Comparison of ENCODE assay signal across 8 cellular contexts in genomic region chr22:28817919-28818859, GRCh38. TPM values are rescaled to one million over a fixed set of nuclear protein-coding genes. Genes with fewer than 3 reads are reported as not detected.
DNase-seq lines count a peak whose midpoint lies in the region; ATAC-seq, FAIRE-seq and TF ChIP-seq lines count a peak whose summit lies in the region.

No MANE protein-coding gene starts in this region.

- H3K79me2 ChIP-seq in smooth muscle cell (ENCODE audit: low read depth), result no peaks in the 10 kb centered on the region

- 86% methylated on average over 14 of the region's 14 CpGs for WGBS in smooth muscle cell (ENCODE audit: low lambda C conversion rate)

- no peak overlapping the region for H3K9ac ChIP-seq in smooth muscle cell (ENCODE audit: low read depth)

- H3K27ac ChIP-seq in smooth muscle cell (ENCODE audit: low read depth), result peak overlapping the region; percentile 12

- H3K4me2 ChIP-seq in smooth muscle cell, result no peak overlapping the region

- peak; percentile 74 for ATAC-seq in left ventricle myocardium superior

- H3K27me3 ChIP-seq in smooth muscle cell (ENCODE audit: low read depth), result no peaks in the 10 kb centered on the region

- intact Hi-C loops in left ventricle myocardium superior (cut with micrococcal nuclease), result no loop called here

- peaks cover 4% of the 10 kb centered on the region for H4K20me1 ChIP-seq in smooth muscle cell (ENCODE audit: low read depth)

- H3F3A ChIP-seq in smooth muscle cell (ENCODE audit: low read depth), result no peaks in the 10 kb centered on the region

- CTCF ChIA-PET in HEK293T (lab: Yijun Ruan, JAX), result interaction anchor here (0.9 kb wide), 1 partner anchor 11 kb away, joined by 7 read pairs; no protein-coding TSS in a partner anchor

- H3K4me3 ChIP-seq in smooth muscle cell, result no peak overlapping the region

- DNase-seq in NCI-H146 (lab: John Stamatoyannopoulos, UW) (peak; percentile 13), NCI-H146 treated with DMSO at 0.1 percent for 48 hours (lab: John Stamatoyannopoulos, UW; ENCODE audit: unreplicated experiment) (no peak), OCI-M1 (lab: John Stamatoyannopoulos, UW) (peak; percentile 9), left ventricle myocardium superior (no peak), smooth muscle cell (lab: John Stamatoyannopoulos, UW; ENCODE audit: unreplicated experiment) (no peak), AML-193 (lab: John Stamatoyannopoulos, UW) (no peak), D721Med (ENCODE audit: insufficient read length, low spot score) (no peak), HEK293T (ENCODE audit: extremely low spot score) (no peak)

- POLR2A ChIA-PET in HEK293T (lab: Yijun Ruan, JAX), result interaction anchor here (1.2 to 5.6 kb wide), 2 partner anchors 11 to 18 kb away, joined by 3 to 23 read pairs; partner anchors contain the start of gene XBP1

- no peak for TF ChIP-seq CTCF in smooth muscle cell (IDR thresholded peaks at IDR 0.05; ENCODE audit: borderline replicate concordance, insufficient read depth, poor library complexity, severe bottlenecking)
- TF ChIP-seq CTCF in D721Med (IDR thresholded peaks at IDR 0.05; ENCODE audit: insufficient read depth, missing control alignments), result no peak

- no peaks in the 10 kb centered on the region for H3K9me3 ChIP-seq in smooth muscle cell (replicated peaks; ENCODE audit: low read depth)

- peaks cover 3% of the 10 kb centered on the region for H3K4me1 ChIP-seq in smooth muscle cell (ENCODE audit: low read depth)

- H2AFZ ChIP-seq in smooth muscle cell (ENCODE audit: low read depth), result no peak overlapping the region

- FAIRE-seq in D721Med (lab: Jason Lieb, UNC), result no peak

- no peaks in the 10 kb centered on the region for H3K36me3 ChIP-seq in smooth muscle cell (ENCODE audit: low read depth)

TF ChIP-seq in HEK293T, 16 proteins besides CTCF, POLR2A, EP300 and RAD21:
- TF ChIP-seq FOXA1 (IDR thresholded peaks at IDR 0.05), result no peak
- TF ChIP-seq HDGF (IDR thresholded peaks at IDR 0.05; ENCODE audit: borderline replicate concordance), result no peak
- TF ChIP-seq SUZ12 (IDR thresholded peaks at IDR 0.05), result no peak
- TF ChIP-seq BHLHE40 (IDR thresholded peaks at IDR 0.05; ENCODE audit: borderline replicate concordance), result no peak
- no peak for TF ChIP-seq FOXM1 (IDR thresholded peaks at IDR 0.05; ENCODE audit: borderline replicate concordance)
- no peak for TF ChIP-seq ZNF384 (IDR thresholded peaks at IDR 0.05)
- TF ChIP-seq FOXK2 (IDR thresholded peaks at IDR 0.05), result no peak
- no peak for TF ChIP-seq SP1 (IDR thresholded peaks at IDR 0.05)
- TF ChIP-seq LEF1 (IDR thresholded peaks at IDR 0.05; ENCODE audit: borderline replicate concordance), result no peak
- TF ChIP-seq L3MBTL2 (conservative IDR thresholded peaks at IDR 0.05), result no peak
- TF ChIP-seq CTBP1 (IDR thresholded peaks at IDR 0.05; ENCODE audit: borderline replicate concordance), result no peak

RNA-seq across cellular contexts. Expression of gene XBP1, which starts 17.8 kb away (rescaled TPM):
- total RNA-seq in left ventricle myocardium superior (73.7 TPM), smooth muscle cell (375 and 406 TPM in 2 replicates)
- polyA plus RNA-seq in smooth muscle cell, result 317 and 381 TPM in 2 replicates

RNA-seq across cellular contexts. Expression of gene CCDC117, which starts 45.7 kb away (rescaled TPM):
- total RNA-seq in left ventricle myocardium superior (13.2 TPM), smooth muscle cell (30.8 and 32.0 TPM in 2 replicates)
- polyA plus RNA-seq in smooth muscle cell, result 17.3 and 18.1 TPM in 2 replicates

Comparison
In these comparisons a context has a peak if more than half of its experiments do, and no peak if none do; other contexts are left out.
1. DNase-seq: peak in NCI-H146 (single experiment) and OCI-M1 (single experiment); none in NCI-H146 treated with DMSO at 0.1 percent for 48 hours (single experiment), left ventricle myocardium superior (single experiment), smooth muscle cell (single experiment), AML-193 (0 of 2), D721Med (single experiment) and HEK293T (single experiment).